Comparison of ENCODE assay signal across 8 cellular contexts in the genomic region with DNA sequence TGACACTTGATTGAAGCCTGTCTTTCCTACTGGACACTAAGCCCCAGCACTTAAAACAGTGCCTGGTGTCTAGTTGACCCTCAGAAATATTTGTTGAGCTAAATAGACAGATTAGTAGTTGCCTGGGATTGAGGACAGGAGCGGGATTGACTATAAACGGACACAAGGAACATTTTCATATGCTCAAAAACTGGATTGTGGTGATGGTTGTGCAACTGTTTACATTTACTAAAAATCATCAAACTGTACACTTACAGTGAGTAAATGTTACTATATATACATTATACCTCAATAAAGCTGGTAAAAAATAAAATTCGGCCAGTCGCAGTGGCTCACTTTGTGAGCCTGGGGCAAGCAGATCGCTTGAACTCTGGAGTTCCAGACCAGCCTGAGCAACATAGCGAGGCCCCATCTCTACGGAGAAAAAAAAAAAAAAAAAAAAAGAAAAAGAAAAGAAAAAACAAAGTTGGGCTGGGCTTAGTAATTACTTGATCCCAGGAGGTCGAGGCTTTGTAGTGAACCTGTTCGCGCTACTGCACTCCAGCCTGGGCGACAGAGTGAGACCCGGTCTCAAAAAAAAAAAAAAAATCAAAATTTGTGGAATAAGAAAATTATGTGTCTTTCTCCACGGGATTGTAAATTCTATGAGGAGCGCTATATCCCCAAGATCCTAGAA.
DNase-seq lines count a peak whose midpoint lies in the region; ATAC-seq and TF ChIP-seq lines count a peak whose summit lies in the region.

No MANE protein-coding gene starts in this region.

- H3K9ac ChIP-seq in SU-DHL-6 (ENCODE audit: low read length) = peak overlapping the region; percentile 69
- peak overlapping the region; percentile 35 to 76 (median 72) for H3K9ac ChIP-seq in subcutaneous abdominal adipose tissue (ENCODE audit: low read length in 5 of 5)

- H3K9me3 ChIP-seq in SU-DHL-6 (ENCODE audit: insufficient read depth, low read length) (no peaks in the 10 kb centered on the region), iPS DF 6.9 (ENCODE audit: control insufficient read depth, insufficient read depth, low read length) (no peaks in the 10 kb centered on the region), subcutaneous abdominal adipose tissue (ENCODE audit: control insufficient read depth in 5 of 5, low read length in 5 of 5) (no peaks in the 10 kb centered on the region)

- H3K27me3 ChIP-seq in SU-DHL-6 (ENCODE audit: low read length) (no peaks in the 10 kb centered on the region), iPS DF 6.9 (ENCODE audit: control insufficient read depth, insufficient read depth, low read length) (no peaks in the 10 kb centered on the region), subcutaneous abdominal adipose tissue (ENCODE audit: control insufficient read depth in 5 of 5, insufficient read depth in 4 of 5, low read length in 5 of 5) (no peaks in the 10 kb centered on the region)

- H3K4me3 ChIP-seq in SU-DHL-6 (ENCODE audit: insufficient read depth, low read length, poor library complexity, severe bottlenecking) (peak overlapping the region; percentile 98), iPS DF 6.9 (ENCODE audit: low read length) (peak overlapping the region; percentile 79; the same call in 1 of the 2 replicates), subcutaneous abdominal adipose tissue (ENCODE audit: low read depth in 1 of 5, low read length in 5 of 5) (peak overlapping the region; percentile 38 to 83 (median 77))

- H3K27me3 Mint-ChIP-seq in activated naive CD4-positive, alpha-beta T cell treated with anti-CD3 and anti-CD28 coated beads, Interleukin-2, amount 50 U/mL, for 24 hours = no peaks in the 10 kb centered on the region

- H3K79me2 ChIP-seq in SU-DHL-6 (ENCODE audit: insufficient read depth, low read length) = peaks cover 22% of the 10 kb centered on the region; the same call in 1 of the 2 replicates

- no peaks in the 10 kb centered on the region for H3K9me3 Mint-ChIP-seq in activated naive CD4-positive, alpha-beta T cell treated with anti-CD3 and anti-CD28 coated beads, Interleukin-2, amount 50 U/mL, for 24 hours

- peaks cover 40% of the 10 kb centered on the region for H3K4me1 Mint-ChIP-seq in activated naive CD4-positive, alpha-beta T cell treated with anti-CD3 and anti-CD28 coated beads, Interleukin-2, amount 50 U/mL, for 24 hours

- peak overlapping the region; percentile 36; the same call in 1 of the 2 replicates for H3K27ac ChIP-seq in SU-DHL-6 (ENCODE audit: low read depth, low read length)
- H3K27ac ChIP-seq in iPS DF 6.9 (ENCODE audit: low read length) = no peak overlapping the region
- H3K27ac ChIP-seq in subcutaneous abdominal adipose tissue (ENCODE audit: low read depth, low read length) = peak overlapping the region; percentile 78

- no CpG with 5 or more reads among the region's 14 CpGs for WGBS in iPS DF 6.9 (ENCODE audit: insufficient coverage, insufficient read length)

- H3K36me3 ChIP-seq in SU-DHL-6 (ENCODE audit: low read length) (no peaks in the 10 kb centered on the region), iPS DF 6.9 (ENCODE audit: control insufficient read depth, insufficient read depth, low read length) (no peaks in the 10 kb centered on the region), subcutaneous abdominal adipose tissue (ENCODE audit: control insufficient read depth in 5 of 5, insufficient read depth in 5 of 5, low read length in 5 of 5) (no peaks in the 10 kb centered on the region)

- TF ChIP-seq CTCF in SU-DHL-6 (IDR thresholded peaks at IDR 0.05; ENCODE audit: insufficient read depth, low read length, poor library complexity, severe bottlenecking) = no peak

- ATAC-seq in HG02973 (IDR thresholded peaks at IDR 0.05; ENCODE audit: unreplicated experiment) = no peak

- H3K9me2 ChIP-seq in SU-DHL-6 (replicated peaks; ENCODE audit: insufficient read depth, low read length) = no peaks in the 10 kb centered on the region

- H3K4me1 ChIP-seq in iPS DF 6.9 (ENCODE audit: control insufficient read depth, insufficient read depth, low read length) (0 out of 2 replicates have a peak, but pooled peaks cover 2% of the 10 kb centered on the region), subcutaneous abdominal adipose tissue (ENCODE audit: control insufficient read depth in 5 of 5, insufficient read depth in 5 of 5, low read length in 5 of 5) (peaks cover 5 to 54% (median 44%) of the 10 kb centered on the region in 5 donors)

- H3F3A ChIP-seq in SU-DHL-6 (ENCODE audit: insufficient read depth) = 0 out of 2 replicates have a peak, but pooled peaks cover 6% of the 10 kb centered on the region

- DNase-seq in activated naive CD4-positive, alpha-beta T cell (lab: John Stamatoyannopoulos, UW) = no peak
- DNase-seq in iPS DF 6.9 (ENCODE audit: low read depth, low spot score) = no peak
- DNase-seq in stimulated activated CD4-positive, alpha-beta T cell treated with anti-CD3 and anti-CD28 coated beads, Interleukin-1b, Interleukin-23, amount 100 ng/mL, for 48 hours = no peak
- no peak for DNase-seq in ACHN

- H3K4me2 ChIP-seq in SU-DHL-6 (ENCODE audit: low read depth, low read length, poor library complexity, severe bottlenecking) = peak overlapping the region; percentile 70

- peak overlapping the region; percentile 93 for H3K27ac Mint-ChIP-seq in activated naive CD4-positive, alpha-beta T cell treated with anti-CD3 and anti-CD28 coated beads, Interleukin-2, amount 50 U/mL, for 24 hours

- peak overlapping the region; percentile 94 for H3K4me3 Mint-ChIP-seq in activated naive CD4-positive, alpha-beta T cell treated with anti-CD3 and anti-CD28 coated beads, Interleukin-2, amount 50 U/mL, for 24 hours

- in situ Hi-C loops in ACHN (cut with HindIII; ENCODE audit: low pct_ligation_motif_present, low pct_unique_long_range_greater_than_20kb, low sequenced_read_pairs) = loop anchor here (25.0 kb wide), 1 partner anchor 114 kb away; the partner anchor contains the start of gene DNAJA4

- no peaks in the 10 kb centered on the region for H4K20me1 ChIP-seq in SU-DHL-6 (ENCODE audit: low read depth, low read length)

- H3K36me3 Mint-ChIP-seq in activated naive CD4-positive, alpha-beta T cell treated with anti-CD3 and anti-CD28 coated beads, Interleukin-2, amount 50 U/mL, for 24 hours = peaks cover 10% of the 10 kb centered on the region

- peak overlapping the region; percentile 76 for H2AFZ ChIP-seq in SU-DHL-6 (ENCODE audit: low read depth, low read length, severe bottlenecking)
